In the genomic region with DNA sequence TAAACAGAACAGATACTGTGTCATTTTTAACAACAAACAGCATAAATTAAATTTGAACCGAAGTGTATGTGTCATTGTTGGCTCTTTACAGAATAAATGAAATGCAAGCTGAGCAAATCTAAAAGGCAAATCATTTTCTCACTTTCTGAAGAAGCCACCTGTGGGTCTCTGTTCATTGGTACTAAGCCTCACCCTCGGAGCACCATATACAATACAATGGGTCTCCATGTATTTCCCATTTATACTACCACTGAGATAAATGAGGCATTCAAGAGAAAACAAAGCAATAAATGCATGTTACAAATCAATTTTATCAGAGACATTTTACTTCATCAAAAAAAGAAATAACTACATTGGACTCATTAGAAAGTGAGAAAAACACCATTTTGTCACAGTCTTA, we compare ENCODE assay signal across 31 cellular contexts.
"Had no signal": no experiment of that assay in that cellular context is flagged by ENCODE, and none has a peak within 500 bp of the region (broad histone marks: within the 10 kb centered on the region; RNA-seq: fewer than 3 reads in every experiment).

No MANE protein-coding gene starts in this region.

- H3K27ac ChIP-seq: adrenal gland, cardiac muscle cell, coronary artery, dorsolateral prefrontal cortex, left lung, pancreas, prostate gland, sigmoid colon, upper lobe of right lung had no signal

- H3K36me3 Mint-ChIP-seq: brain; stimulated activated memory B cell treated with anti-CD40 and anti-IgM and Interleukin-4, amounts not matched to agents 10 μg/mL and 1 μg/mL and 100 μg/mL, for 72 hours had no signal

- H3K27me3 ChIP-seq: adrenal gland, cardiac muscle cell, dorsolateral prefrontal cortex, left lung, pancreas, sigmoid colon, upper lobe of right lung had no signal

- H3K27ac Mint-ChIP-seq: activated naive CD4-positive, alpha-beta T cell treated with anti-CD3 and anti-CD28 coated beads for 36 hours; activated naive CD8-positive, alpha-beta T cell treated with anti-CD3 and anti-CD28 coated beads for 36 hours; brain; nephron progenitor cell; stimulated activated memory B cell treated with anti-CD40 and anti-IgM and Interleukin-4, amounts not matched to agents 10 μg/mL and 1 μg/mL and 100 μg/mL, for 72 hours; stimulated activated naive CD8-positive, alpha-beta T cell treated with anti-CD3 and anti-CD28 coated beads, Interleukin-15, amount 100 ng/mL, for 72 hours had no signal

- FAIRE-seq: pancreas, small intestine had no signal

- H3K4me1 ChIP-seq: prostate gland, upper lobe of right lung had no signal

- H3K9me3 Mint-ChIP-seq: activated naive CD4-positive, alpha-beta T cell treated with anti-CD3 and anti-CD28 coated beads for 36 hours; brain; effector memory CD8-positive, alpha-beta T cell; nephron progenitor cell; stimulated activated memory B cell treated with anti-CD40 and anti-IgM and Interleukin-4, amounts not matched to agents 10 μg/mL and 1 μg/mL and 100 μg/mL, for 72 hours; stimulated activated naive CD8-positive, alpha-beta T cell treated with anti-CD3 and anti-CD28 coated beads, Interleukin-15, amount 100 ng/mL, for 72 hours had no signal

- H3K27me3 Mint-ChIP-seq: activated naive CD8-positive, alpha-beta T cell treated with anti-CD3 and anti-CD28 coated beads for 36 hours; stimulated activated memory B cell treated with anti-CD40 and anti-IgM and Interleukin-4, amounts not matched to agents 10 μg/mL and 1 μg/mL and 100 μg/mL, for 72 hours; stimulated activated naive CD8-positive, alpha-beta T cell treated with anti-CD3 and anti-CD28 coated beads, Interleukin-15, amount 100 ng/mL, for 72 hours had no signal

- DNase-seq: activated CD4-positive, alpha-beta T cell treated with anti-CD3 and anti-CD28 coated beads for 48 hours; activated CD4-positive, alpha-beta T cell treated with anti-CD3 and anti-CD28 coated beads, Interleukin-2, amount 50 U/mL, for 48 hours; activated CD8-positive, alpha-beta memory T cell treated with anti-CD3 and anti-CD28 coated beads for 24 hours; activated effector memory CD4-positive, alpha-beta T cell treated with anti-CD3 and anti-CD28 coated beads, Interleukin-2, amount 50 U/mL, for 16 hours; activated naive CD4-positive, alpha-beta T cell treated with anti-CD3 and anti-CD28 coated beads for 36 hours; activated naive CD8-positive, alpha-beta T cell treated with anti-CD3 and anti-CD28 coated beads for 36 hours; adrenal gland; aorta; cerebellar nuclear complex; dorsolateral prefrontal cortex; effector memory CD8-positive, alpha-beta T cell; erythroblast; head of caudate nucleus; hippocampal formation; left lung; mesendoderm; nephron progenitor cell; pancreas; retina; sigmoid colon; small intestine; stimulated activated CD4-positive, alpha-beta T cell treated with anti-CD3 and anti-CD28 coated beads, Interleukin-4, amount 100 ng/mL, for 24 hours; stimulated activated naive CD8-positive, alpha-beta T cell treated with anti-CD3 and anti-CD28 coated beads, Interleukin-15, amount 100 ng/mL, for 72 hours; substantia nigra; upper lobe of right lung had no signal

- H3K4me3 Mint-ChIP-seq: activated naive CD4-positive, alpha-beta T cell treated with anti-CD3 and anti-CD28 coated beads for 36 hours; activated naive CD8-positive, alpha-beta T cell treated with anti-CD3 and anti-CD28 coated beads for 36 hours; brain; effector memory CD8-positive, alpha-beta T cell; nephron progenitor cell; stimulated activated memory B cell treated with anti-CD40 and anti-IgM and Interleukin-4, amounts not matched to agents 10 μg/mL and 1 μg/mL and 100 μg/mL, for 72 hours; stimulated activated naive CD8-positive, alpha-beta T cell treated with anti-CD3 and anti-CD28 coated beads, Interleukin-15, amount 100 ng/mL, for 72 hours had no signal

- H3K9me3 ChIP-seq: adrenal gland, left lung, pancreas, prostate gland, sigmoid colon, upper lobe of right lung had no signal

- ATAC-seq: effector memory CD8-positive, alpha-beta T cell; left lung; pancreas; stimulated activated memory B cell treated with anti-CD40 and anti-IgM and Interleukin-4, amounts not matched to agents 10 μg/mL and 1 μg/mL and 100 μg/mL, for 72 hours; stimulated activated naive CD8-positive, alpha-beta T cell treated with anti-CD3 and anti-CD28 coated beads, Interleukin-15, amount 100 ng/mL, for 72 hours; upper lobe of right lung had no signal

- H3K4me3 ChIP-seq: adrenal gland, cardiac muscle cell, coronary artery, dorsolateral prefrontal cortex, left lung, lung, pancreas, prostate gland, sigmoid colon, upper lobe of right lung had no signal

- H3K36me3 ChIP-seq: adrenal gland, cardiac muscle cell, left lung, pancreas, prostate gland, sigmoid colon, upper lobe of right lung had no signal
